In genomic region chr5:132773601-132774355, GRCh38 we compare ENCODE assay signal across 19 cellular contexts. TPM values are rescaled to one million over a fixed set of nuclear protein-coding genes. Genes with fewer than 3 reads are reported as not detected.
A peak's percentile ranks its signal among the peaks of the same experiment; 100 is the strongest.
DNase-seq lines count a peak whose midpoint lies in the region; ATAC-seq and TF ChIP-seq lines count a peak whose summit lies in the region.
"Had no signal": no experiment of that assay in that cellular context is flagged by ENCODE, and none has a peak within 500 bp of the region (broad histone marks: within the 10 kb centered on the region; RNA-seq: fewer than 3 reads in every experiment).

No MANE protein-coding gene starts in this region.

- H3K4me2 ChIP-seq in OCI-LY7 (ENCODE audit: low read length): no peak overlapping the region; the same call in 1 of the 2 replicates

- no peaks in the 10 kb centered on the region for H3K9me3 ChIP-seq in OCI-LY7 (ENCODE audit: low read length)
- H3K9me3 ChIP-seq: ovary had no signal

- no peak overlapping the region for H3K27ac ChIP-seq in OCI-LY7 (ENCODE audit: low read depth, low read length, poor library complexity, severe bottlenecking)
- no peak overlapping the region for H3K27ac ChIP-seq in foreskin keratinocyte
- H3K27ac ChIP-seq: ovary had no signal

- peak; percentile 85 for DNase-seq in DMS 273 treated with DMSO at 0.1 percent for 48 hours (lab: John Stamatoyannopoulos, UW)
- DNase-seq in NCI-H2171 treated with DMSO at 0.1 percent for 48 hours (lab: John Stamatoyannopoulos, UW): peak; percentile 79
- no peak for DNase-seq in MCF 10A (ENCODE audit: unreplicated experiment)
- no peak for DNase-seq in neural crest cell (ENCODE audit: low read depth, low spot score)
- no peak for DNase-seq in DMS153 (lab: John Stamatoyannopoulos, UW)
- no peak for DNase-seq in OCI-LY7 (ENCODE audit: low spot score)
- DNase-seq in foreskin keratinocyte: no peak
- DNase-seq: activated CD4-positive, alpha-beta T cell treated with anti-CD3 and anti-CD28 coated beads, Interleukin-2, amount 50 U/mL, for 4 hours; DMS79; effector memory CD4-positive, alpha-beta T cell; NCI-H1436; NCI-H526; ovary; RPMI8226 had no signal

- H2AFZ ChIP-seq in OCI-LY7 (ENCODE audit: low read length): no peak overlapping the region

- ATAC-seq in HG03095 (IDR thresholded peaks at IDR 0.05; ENCODE audit: unreplicated experiment): no peak
- no peak for ATAC-seq in foreskin keratinocyte

- TF ChIP-seq CTCF in MCF 10A (IDR thresholded peaks at IDR 0.05; ENCODE audit: unreplicated experiment) (no peak), neural crest cell (conservative IDR thresholded peaks at IDR 0.05) (no peak), OCI-LY7 (conservative IDR thresholded peaks at IDR 0.05; ENCODE audit: low read length) (no peak), foreskin keratinocyte (conservative IDR thresholded peaks at IDR 0.05) (no peak)

- H3K4me1 Mint-ChIP-seq in MCF 10A (ENCODE audit: insufficient read depth, unreplicated experiment) (peaks cover 22% of the 10 kb centered on the region), neural crest cell (peaks cover 32% of the 10 kb centered on the region)

- BruUV-seq in MCF 10A (replicated peaks; lab: Mats Ljungman, UMichigan): no TSS peak
- no TSS peak for BruUV-seq in OCI-LY7 (replicated peaks; lab: Mats Ljungman, UMichigan)

- CTCF ChIA-PET in MCF 10A (lab: Yijun Ruan, JAX): interaction anchor here (0.6 to 3.9 kb wide), 3 partner anchors 46 to 276 kb away, joined by 3 to 26 read pairs (median 3); no protein-coding TSS in a partner anchor
- CTCF ChIA-PET in OCI-LY7 (lab: Charles Lee; ENCODE audit: unreplicated experiment): no interaction called here

- H3K9me3 Mint-ChIP-seq in MCF 10A (ENCODE audit: unreplicated experiment) (no peaks in the 10 kb centered on the region), neural crest cell (no peaks in the 10 kb centered on the region)
- H3K9me3 Mint-ChIP-seq: activated T-helper 2 cell treated with anti-CD3 and anti-CD28 coated beads, Interferon-gamma antibody, Interleukin-2, Interleukin-4, amounts not matched to agents 10 μg/mL and 5 μg/mL and 100 μg/mL, durations not matched to agents 14 hours and 24 hours and 36 hours; T-helper 1 cell treated with Interleukin-12 subunit alpha and Interleukin-12 subunit beta and Interleukin-4 antibody, amounts not matched to agents 30 μg/mL and 1 μg/mL, for 36 hours had no signal

- no peak overlapping the region for H3K4me3 ChIP-seq in OCI-LY7 (ENCODE audit: low read depth, low read length, poor library complexity, severe bottlenecking)
- H3K4me3 ChIP-seq: ovary had no signal

- H3K4me3 Mint-ChIP-seq in MCF 10A (ENCODE audit: unreplicated experiment) (no peak overlapping the region), neural crest cell (peak overlapping the region; percentile 74)
- H3K4me3 Mint-ChIP-seq: T-helper 1 cell treated with Interleukin-12 subunit alpha and Interleukin-12 subunit beta and Interleukin-4 antibody, amounts not matched to agents 30 μg/mL and 1 μg/mL, for 36 hours had no signal

- H3K36me3 Mint-ChIP-seq in MCF 10A (ENCODE audit: insufficient read depth, unreplicated experiment): no peaks in the 10 kb centered on the region
- no peaks in the 10 kb centered on the region for H3K36me3 Mint-ChIP-seq in neural crest cell (ENCODE audit: low read depth)

- POLR2A ChIA-PET in MCF 10A (lab: Yijun Ruan, JAX): interaction anchor here (1.0 kb wide), 1 partner anchor 35 kb away, joined by 3 read pairs; no protein-coding TSS in a partner anchor
- POLR2A ChIA-PET in OCI-LY7 (lab: Charles Lee): interaction anchor here (1.0 kb wide), 1 partner anchor 36 kb away, joined by 4 read pairs; no protein-coding TSS in a partner anchor

- no peaks in the 10 kb centered on the region for H3K27me3 ChIP-seq in foreskin keratinocyte
- H3K27me3 ChIP-seq: ovary had no signal

- no peaks in the 10 kb centered on the region for H3K79me2 ChIP-seq in OCI-LY7 (ENCODE audit: insufficient read depth, low read depth, low read length)

- H3K36me3 ChIP-seq in OCI-LY7 (ENCODE audit: insufficient read depth, low read length): no peaks in the 10 kb centered on the region
- H3K36me3 ChIP-seq: ovary had no signal

- intact Hi-C loops in MCF 10A (cut with micrococcal nuclease) (no loop called here), OCI-LY7 (cut with micrococcal nuclease; ENCODE audit: unreplicated experiment) (no loop called here)

- H3K9me2 ChIP-seq in OCI-LY7 (ENCODE audit: insufficient read depth, low read length): no peaks in the 10 kb centered on the region

- H3K4me1 ChIP-seq in OCI-LY7 (ENCODE audit: insufficient read depth, low read length, poor library complexity, severe bottlenecking): peaks cover 7% of the 10 kb centered on the region
- H3K4me1 ChIP-seq in foreskin keratinocyte: peaks cover 6% of the 10 kb centered on the region

- H3K27ac Mint-ChIP-seq in MCF 10A (ENCODE audit: low read depth, unreplicated experiment) (peak overlapping the region; percentile 10), neural crest cell (ENCODE audit: unreplicated experiment) (no peak overlapping the region)
- H3K27ac Mint-ChIP-seq: activated T-helper 2 cell treated with anti-CD3 and anti-CD28 coated beads, Interferon-gamma antibody, Interleukin-2, Interleukin-4, amounts not matched to agents 10 μg/mL and 5 μg/mL and 100 μg/mL, durations not matched to agents 14 hours and 24 hours and 36 hours; T-helper 1 cell treated with Interleukin-12 subunit alpha and Interleukin-12 subunit beta and Interleukin-4 antibody, amounts not matched to agents 30 μg/mL and 1 μg/mL, for 36 hours had no signal

- no peaks in the 10 kb centered on the region for H4K20me1 ChIP-seq in OCI-LY7 (ENCODE audit: insufficient read depth, low read length)

- H3K27me3 Mint-ChIP-seq in MCF 10A (ENCODE audit: insufficient read depth, unreplicated experiment) (no peaks in the 10 kb centered on the region), neural crest cell (ENCODE audit: low read depth) (peaks cover 9% of the 10 kb centered on the region)

RNA-seq across cellular contexts. Expression of gene SEPTIN8, which starts 3.3 kb away (rescaled TPM):
- total RNA-seq in MCF 10A (2022) (34.8 and 53.1 TPM in 2 replicates), neural crest cell (71.1 and 71.4 TPM in 2 replicates), OCI-LY7 (2022) (12.8 and 15.5 TPM in 2 replicates), foreskin keratinocyte (47.9 and 48.5 TPM in 2 replicates)
- 10.6 and 11.8 TPM in 2 replicates for total RNA-seq in OCI-LY7 (2014; rRNA removed; shearing (Covaris generic))
- polyA plus RNA-seq in foreskin keratinocyte: 22.5 and 24.9 TPM in 2 replicates

RNA-seq across cellular contexts. Expression of gene CCNI2, which starts 26.6 kb away (rescaled TPM):
- 0.12 and 0.16 TPM in 2 replicates for total RNA-seq in MCF 10A (2022)
- not detected in 2 replicates for total RNA-seq in neural crest cell
- not detected in 2 replicates for total RNA-seq in OCI-LY7 (2014; rRNA removed; shearing (Covaris generic))
- total RNA-seq in OCI-LY7 (2022): not detected in 2 replicates
- 0.37 and 0.39 TPM in 2 replicates for total RNA-seq in foreskin keratinocyte
- 0.12 and 0.19 TPM in 2 replicates for polyA plus RNA-seq in foreskin keratinocyte
- total RNA-seq: fibroblast of villous mesenchyme, subcutaneous adipose tissue had no signal

RNA-seq across cellular contexts. Expression of gene KIF3A, which starts 36.4 kb away (rescaled TPM):
- total RNA-seq in MCF 10A (2022) (23.9 and 31.5 TPM in 2 replicates), neural crest cell (22.6 and 23.8 TPM in 2 replicates), OCI-LY7 (2022) (14.2 and 17.0 TPM in 2 replicates), foreskin keratinocyte (12.6 and 13.0 TPM in 2 replicates)
- total RNA-seq in OCI-LY7 (2014; rRNA removed; shearing (Covaris generic)): 6.7 and 8.7 TPM in 2 replicates
- 2.5 and 2.6 TPM in 2 replicates for polyA plus RNA-seq in foreskin keratinocyte

RNA-seq across cellular contexts. Expression of gene SOWAHA, which starts 39.3 kb away (rescaled TPM):
- total RNA-seq in MCF 10A (2022): not detected in 2 replicates
- not detected in 2 replicates for total RNA-seq in neural crest cell
- total RNA-seq in OCI-LY7 (2014; rRNA removed; shearing (Covaris generic)): not detected in 2 replicates
- total RNA-seq in OCI-LY7 (2022): not detected in 2 replicates
- total RNA-seq in foreskin keratinocyte: 0.03 and 0.07 TPM in 2 replicates
- polyA plus RNA-seq in foreskin keratinocyte: 0.03 TPM in 1 of 2 replicates, not detected in the other

RNA-seq across cellular contexts. Expression of gene SHROOM1, which starts 56.7 kb away (rescaled TPM):
- total RNA-seq in MCF 10A (2022): 20.5 and 22.7 TPM in 2 replicates
- total RNA-seq in neural crest cell: 5.7 and 6.5 TPM in 2 replicates
- total RNA-seq in OCI-LY7 (2014; rRNA removed; shearing (Covaris generic)): 0.36 and 0.60 TPM in 2 replicates
- total RNA-seq in OCI-LY7 (2022): 1.8 and 2.4 TPM in 2 replicates
- 2.9 and 3.0 TPM in 2 replicates for total RNA-seq in foreskin keratinocyte
- polyA plus RNA-seq in foreskin keratinocyte: 3.2 and 3.4 TPM in 2 replicates

Comparison
In these comparisons a context has a peak if more than half of its experiments do, and no peak if none do; other contexts are left out.
1. DNase-seq: peak in DMS 273 treated with DMSO at 0.1 percent for 48 hours (single experiment) and NCI-H2171 treated with DMSO at 0.1 percent for 48 hours (single experiment); none in MCF 10A (single experiment), neural crest cell (single experiment), DMS153 (single experiment), OCI-LY7 (single experiment) and foreskin keratinocyte (0 of 2).